ENCODE assay signal across 20 cellular contexts in the genomic region with DNA sequence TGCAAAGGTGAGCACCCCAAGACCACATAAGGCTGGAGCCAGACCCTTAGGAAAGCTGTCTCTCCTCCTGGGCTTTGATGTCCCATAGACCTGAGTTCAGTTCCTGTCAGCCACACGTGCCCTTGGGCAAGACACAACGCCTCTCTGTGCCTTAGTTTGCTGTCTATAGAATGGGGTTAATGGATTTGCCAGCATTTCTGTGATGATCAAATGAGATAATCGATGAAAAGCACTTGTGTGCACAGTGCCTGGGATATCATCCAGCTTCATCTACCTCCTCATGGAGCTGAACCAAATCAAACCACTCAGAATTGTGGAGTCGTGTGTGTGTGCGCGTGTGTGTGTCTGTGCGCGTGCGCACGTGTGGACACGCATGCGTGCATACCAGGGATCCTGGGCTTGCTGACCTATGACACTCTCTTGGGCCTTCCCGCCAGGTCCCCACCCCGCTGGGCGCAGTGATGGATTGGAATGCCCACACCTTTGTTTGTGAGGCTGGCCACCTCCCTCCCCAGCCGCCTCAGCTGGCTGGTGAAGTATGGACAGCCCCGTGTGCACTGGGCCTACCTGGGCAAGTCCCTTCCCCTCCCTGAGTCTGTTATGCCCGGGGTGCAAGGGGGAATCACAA. TPM values are rescaled to one million over a fixed set of nuclear protein-coding genes. Genes with fewer than 3 reads are reported as not detected.
DNase-seq lines count a peak whose midpoint lies in the region; ATAC-seq, FAIRE-seq and TF ChIP-seq lines count a peak whose summit lies in the region.
"Had no signal": no experiment of that assay in that cellular context is flagged by ENCODE, and none has a peak within 500 bp of the region (broad histone marks: within the 10 kb centered on the region; RNA-seq: fewer than 3 reads in every experiment).

No MANE protein-coding gene starts in this region.

- no peaks in the 10 kb centered on the region for H3K36me3 ChIP-seq in H1 (ENCODE audit: control insufficient read depth in 2 of 4, insufficient read depth in 4 of 4, low read length in 3 of 4)
- no peaks in the 10 kb centered on the region for H3K36me3 ChIP-seq in upper lobe of right lung
- H3K36me3 ChIP-seq: cardiac muscle cell, left ventricle myocardium inferior, uterus had no signal

- H3K27ac Mint-ChIP-seq in activated naive CD4-positive, alpha-beta T cell treated with anti-CD3 and anti-CD28 coated beads, Interleukin-2, amount 50 U/mL, for 24 hours, result peak overlapping the region; percentile 8
- no peak overlapping the region for H3K27ac Mint-ChIP-seq in activated naive CD4-positive, alpha-beta T cell treated with anti-CD3 and anti-CD28 coated beads, Interleukin-2, amount 10 ng/mL, durations not matched to agents 7 days and 5 days
- H3K27ac Mint-ChIP-seq in natural killer cell, result peak overlapping the region; percentile 91 to 95
- H3K27ac Mint-ChIP-seq: activated T-helper 2 cell treated with anti-CD3 and anti-CD28 coated beads, Interferon-gamma antibody, Interleukin-2, Interleukin-4, amounts not matched to agents 10 μg/mL and 5 μg/mL and 100 μg/mL, durations not matched to agents 14 hours and 24 hours and 36 hours; CD14-positive monocyte had no signal

- peaks cover 7% of the 10 kb centered on the region for H3K36me3 Mint-ChIP-seq in activated naive CD4-positive, alpha-beta T cell treated with anti-CD3 and anti-CD28 coated beads, Interleukin-2, amount 50 U/mL, for 24 hours
- H3K36me3 Mint-ChIP-seq in activated naive CD4-positive, alpha-beta T cell treated with anti-CD3 and anti-CD28 coated beads, Interleukin-2, amount 10 ng/mL, durations not matched to agents 7 days and 5 days, result peaks cover 7% of the 10 kb centered on the region
- H3K36me3 Mint-ChIP-seq in natural killer cell, result no peaks in the 10 kb centered on the region

- 89% methylated on average over 18 of the region's 18 CpGs; no CpG with 5 or more reads in 1 of the 2 experiments for WGBS in H1 (ENCODE audit: extremely low coverage in 1 of 2, insufficient coverage in 1 of 2, insufficient read length in 1 of 2, insufficient replicate concordance in 2 of 2, low coverage in 1 of 2, low lambda C conversion rate in 2 of 2, missing lambda C conversion rate in 1 of 2), 2 experiments

- H3K4me3 ChIP-seq in H1 (ENCODE audit: extremely low read depth in 1 of 4, insufficient read depth in 2 of 4, low read depth in 3 of 4, low read length in 4 of 4) (no peak overlapping the region), upper lobe of right lung (no peak overlapping the region)
- H3K4me3 ChIP-seq: cardiac muscle cell, left ventricle myocardium inferior, uterus had no signal

- no peaks in the 10 kb centered on the region for H3K79me2 ChIP-seq in H1 (ENCODE audit: control insufficient read depth in 1 of 2, insufficient read depth in 2 of 2, low read length in 2 of 2)

- no peak overlapping the region for H4K5ac ChIP-seq in H1 (ENCODE audit: insufficient read length, low read depth, low read length)

- no peak overlapping the region for H3K9ac ChIP-seq in H1 (replicated peaks in 1 of 4; ENCODE audit: extremely low read depth in 1 of 4, low read depth in 3 of 4, low read length in 3 of 4)

- H4K8ac ChIP-seq in H1 (ENCODE audit: extremely low read depth, insufficient read depth, low read length), result no peak overlapping the region; the same call in 1 of the 2 replicates

- H3K27me3 ChIP-seq in H1 (replicated peaks in 1 of 4; ENCODE audit: control insufficient read depth in 3 of 4, extremely low read depth in 1 of 4, insufficient read depth in 3 of 4, low read length in 3 of 4) (peaks cover 5 to 13% (median 10%) of the 10 kb centered on the region in 4 experiments; a peak in 6 of 7 replicates), upper lobe of right lung (no peaks in the 10 kb centered on the region)
- H3K27me3 ChIP-seq: uterus had no signal

- H3K14ac ChIP-seq in H1 (ENCODE audit: insufficient read length), result no peak overlapping the region

- no peak overlapping the region for H3K4me3 Mint-ChIP-seq in activated naive CD4-positive, alpha-beta T cell treated with anti-CD3 and anti-CD28 coated beads, Interleukin-2, amount 50 U/mL, for 24 hours
- H3K4me3 Mint-ChIP-seq in activated naive CD4-positive, alpha-beta T cell treated with anti-CD3 and anti-CD28 coated beads, Interleukin-2, amount 10 ng/mL, durations not matched to agents 7 days and 5 days, result no peak overlapping the region
- H3K4me3 Mint-ChIP-seq in natural killer cell, result peak overlapping the region; percentile 32
- H3K4me3 Mint-ChIP-seq: CD14-positive monocyte had no signal

- FAIRE-seq in H1 (lab: Jason Lieb, UNC), result no peak

- no peak overlapping the region for H3K4me2 ChIP-seq in H1 (ENCODE audit: insufficient read depth in 1 of 2, low read depth in 2 of 2, low read length in 2 of 2)

- H2BK15ac ChIP-seq in H1 (ENCODE audit: low read length), result peak overlapping the region; percentile 50; the same call in 1 of the 2 replicates

- no peak for TF ChIP-seq EP300 in H1 (IDR thresholded peaks at IDR 0.05; ENCODE audit: borderline replicate concordance in 1 of 2, low read depth in 2 of 2, low read length in 2 of 2)

- CTCF ChIA-PET in activated naive CD4-positive, alpha-beta T cell treated with anti-CD3 and anti-CD28 coated beads, Interleukin-2, amount 10 ng/mL, durations not matched to agents 7 days and 5 days (lab: Charles Lee), result interaction anchor here (0.8 to 5.1 kb wide), 4 partner anchors 29 to 444 kb away, joined by 3 to 21 read pairs (median 4); no protein-coding TSS in a partner anchor
- CTCF ChIA-PET in H1 (lab: Charles Lee; ENCODE audit: partially characterized antibody), result interaction anchor here (0.6 to 8.1 kb wide), 17 partner anchors 10 to 622 kb away, joined by 3 to 80 read pairs (median 4); a partner anchor contains a TSS

- H3K9me3 Mint-ChIP-seq in activated naive CD4-positive, alpha-beta T cell treated with anti-CD3 and anti-CD28 coated beads, Interleukin-2, amount 50 U/mL, for 24 hours, result no peaks in the 10 kb centered on the region
- H3K9me3 Mint-ChIP-seq in activated naive CD4-positive, alpha-beta T cell treated with anti-CD3 and anti-CD28 coated beads, Interleukin-2, amount 10 ng/mL, durations not matched to agents 7 days and 5 days, result peaks cover 2% of the 10 kb centered on the region
- no peaks in the 10 kb centered on the region for H3K9me3 Mint-ChIP-seq in natural killer cell
- H3K9me3 Mint-ChIP-seq: activated T-helper 2 cell treated with anti-CD3 and anti-CD28 coated beads, Interferon-gamma antibody, Interleukin-2, Interleukin-4, amounts not matched to agents 10 μg/mL and 5 μg/mL and 100 μg/mL, durations not matched to agents 14 hours and 24 hours and 36 hours had no signal

- H3K23ac ChIP-seq in H1 (ENCODE audit: insufficient read length), result no peak overlapping the region

- no peak for TF ChIP-seq CTCF in H1 (IDR thresholded peaks at IDR 0.05; ENCODE audit: control extremely low read depth in 1 of 3, insufficient read depth in 1 of 3, low read depth in 1 of 3, low read length in 3 of 3)
- no peak for TF ChIP-seq CTCF in natural killer cell (IDR thresholded peaks at IDR 0.05)
- TF ChIP-seq CTCF in upper lobe of right lung (IDR thresholded peaks at IDR 0.05), result no peak

- H3K27ac ChIP-seq in H1 (ENCODE audit: low read depth, low read length) (no peak overlapping the region), upper lobe of right lung (no peak overlapping the region)
- H3K27ac ChIP-seq: cardiac muscle cell, left ventricle myocardium inferior, uterus had no signal

- no peaks in the 10 kb centered on the region for H4K20me1 ChIP-seq in H1 (replicated peaks in 1 of 2; ENCODE audit: control insufficient read depth in 1 of 2, insufficient read depth in 2 of 2, low read length in 2 of 2)

- no peak overlapping the region for H4K91ac ChIP-seq in H1 (replicated peaks; ENCODE audit: insufficient read length, low read length)

- H3K23me2 ChIP-seq in H1 (ENCODE audit: low read depth, low read length), result peaks cover 1% of the 10 kb centered on the region; the same call in 1 of the 2 replicates

- POLR2A ChIA-PET in H1 (lab: Charles Lee; ENCODE audit: partially characterized antibody), result interaction anchor here (0.9 to 1.3 kb wide), 3 partner anchors 11 to 190 kb away, joined by 3 read pairs; no protein-coding TSS in a partner anchor

- H3K4ac ChIP-seq in H1 (replicated peaks; ENCODE audit: insufficient read length, low read depth, low read length), result no peak overlapping the region

- H3K56ac ChIP-seq in H1 (replicated peaks; ENCODE audit: insufficient read length, low read depth, low read length), result no peak overlapping the region

- no peak for DNase-seq in activated naive CD4-positive, alpha-beta T cell treated with anti-CD3 and anti-CD28 coated beads, Interleukin-2, amount 10 ng/mL, durations not matched to agents 7 days and 5 days
- DNase-seq in H1 (ENCODE audit: low read depth in 1 of 2, low spot score in 2 of 2), result no peak
- DNase-seq in natural killer cell, result no peak
- no peak for DNase-seq in upper lobe of right lung
- no peak for DNase-seq in GF-D8 (lab: John Stamatoyannopoulos, UW)
- DNase-seq: activated CD4-positive, alpha-beta T cell treated with anti-CD3 and anti-CD28 coated beads for 1 hour; DMS79 treated with DMSO at 0.1 percent for 48 hours; glutamatergic neuron; KG1; left ventricle myocardium inferior; NCI-H1930; NCI-H226; uterus had no signal

- H3K4me1 Mint-ChIP-seq in activated naive CD4-positive, alpha-beta T cell treated with anti-CD3 and anti-CD28 coated beads, Interleukin-2, amount 50 U/mL, for 24 hours, result peaks cover 64% of the 10 kb centered on the region
- H3K4me1 Mint-ChIP-seq in activated naive CD4-positive, alpha-beta T cell treated with anti-CD3 and anti-CD28 coated beads, Interleukin-2, amount 10 ng/mL, durations not matched to agents 7 days and 5 days, result peaks cover 39% of the 10 kb centered on the region
- peaks cover 73 to 76% of the 10 kb centered on the region in 2 donors for H3K4me1 Mint-ChIP-seq in natural killer cell

- H2AK5ac ChIP-seq in H1 (ENCODE audit: low read depth, low read length), result no peak overlapping the region

- H3K27me3 Mint-ChIP-seq in activated naive CD4-positive, alpha-beta T cell treated with anti-CD3 and anti-CD28 coated beads, Interleukin-2, amount 50 U/mL, for 24 hours, result no peaks in the 10 kb centered on the region
- no peaks in the 10 kb centered on the region for H3K27me3 Mint-ChIP-seq in activated naive CD4-positive, alpha-beta T cell treated with anti-CD3 and anti-CD28 coated beads, Interleukin-2, amount 10 ng/mL, durations not matched to agents 7 days and 5 days
- H3K27me3 Mint-ChIP-seq in natural killer cell (ENCODE audit: low read depth in 2 of 2), result no peaks in the 10 kb centered on the region

- H3K18ac ChIP-seq in H1 (ENCODE audit: extremely low read depth, low read length), result no peak overlapping the region

- H2AFZ ChIP-seq in H1 (ENCODE audit: low read length), result no peak overlapping the region

- H2BK5ac ChIP-seq in H1 (ENCODE audit: low read depth, low read length), result no peak overlapping the region

- H3K4me1 ChIP-seq in H1 (replicated peaks in 1 of 4; ENCODE audit: control insufficient read depth in 3 of 4, insufficient read depth in 4 of 4, low read length in 3 of 4), result peaks cover 8 to 16% (median 12%) of the 10 kb centered on the region in 4 experiments
- H3K4me1 ChIP-seq in upper lobe of right lung, result no peaks in the 10 kb centered on the region
- H3K4me1 ChIP-seq: uterus had no signal

- no peak for TF ChIP-seq RAD21 in H1 (IDR thresholded peaks at IDR 0.05 in 1 of 2, conservative IDR thresholded peaks at IDR 0.05 in 1 of 2; ENCODE audit: low read depth in 2 of 2, low read length in 2 of 2)

- H2BK20ac ChIP-seq in H1 (ENCODE audit: low read length), result no peak overlapping the region

- no peak for ATAC-seq in natural killer cell
- ATAC-seq in upper lobe of right lung, result peak; percentile 57
- ATAC-seq in GM18867 (IDR thresholded peaks at IDR 0.05; ENCODE audit: unreplicated experiment), result no peak
- ATAC-seq in GM21737 (IDR thresholded peaks at IDR 0.05; ENCODE audit: unreplicated experiment), result no peak

- no peak overlapping the region for H2BK12ac ChIP-seq in H1 (ENCODE audit: low read depth, low read length)

- intact Hi-C loops in natural killer cell (cut with micrococcal nuclease), result no loop called here
- intact Hi-C loops in upper lobe of right lung (cut with DNase I), result no loop called here

- H2BK120ac ChIP-seq in H1 (replicated peaks; ENCODE audit: low read depth, low read length), result no peak overlapping the region

- no peak for TF ChIP-seq POLR2A in H1 (IDR thresholded peaks at IDR 0.05; ENCODE audit: control extremely low read depth in 1 of 2, low read depth in 2 of 2, low read length in 2 of 2)

- H3K79me1 ChIP-seq in H1 (ENCODE audit: low read depth, low read length), result no peaks in the 10 kb centered on the region; the same call in 1 of the 2 replicates

- H3K9me3 ChIP-seq in H1 (ENCODE audit: insufficient read depth in 2 of 2, low read depth in 1 of 2, low read length in 1 of 2) (peaks cover 0 to 5% of the 10 kb centered on the region in 2 experiments; a peak in 2 of 4 replicates), upper lobe of right lung (no peaks in the 10 kb centered on the region)

RNA-seq across cellular contexts. Expression of a gene that starts 5.2 kb away (rescaled TPM):
- 1.1 and 1.6 TPM in 2 replicates for total RNA-seq in H1 (2021; fragmentation: NEBNext Ultra II Directional; extraction: Animal tissue kit (Norgen Biotek cat#: 25700))
- polyA plus RNA-seq in H1 (2011; rRNA removed), result 1.00 and 1.7 TPM in 2 replicates
- 1.4 TPM for polyA plus RNA-seq in H1 (2011; cell fraction: cytosol; rRNA removed)
- polyA plus RNA-seq in H1 (2011; cell fraction: nucleus; rRNA removed), result 2.3 TPM
- 0.83 to 0.94 TPM (median 0.94 TPM) in 4 replicates for polyA plus RNA-seq in H1 (2012, experiment 1 of 2)
- 0.43 TPM for polyA plus RNA-seq in H1 (2012, experiment 2 of 2)
- polyA plus RNA-seq in H1 (2013, experiment 1 of 2), result 0.83 TPM
- polyA plus RNA-seq in H1 (2013, experiment 2 of 2), result 0.70 TPM
- polyA minus RNA-seq in H1 (2011; rRNA and poly(A)+ RNA removed), result 0.49 and 0.79 TPM in 2 replicates
- polyA minus RNA-seq in H1 (2011; cell fraction: cytosol; rRNA and poly(A)+ RNA removed), result 0.66 TPM
- 0.80 TPM for polyA minus RNA-seq in H1 (2011; cell fraction: nucleus; rRNA and poly(A)+ RNA removed)
- 10 to 100 TPM; 17.8 to 30.8 (median 26.5) TPM for total RNA-seq in natural killer cell
- 7.1 TPM for total RNA-seq in upper lobe of right lung
- total RNA-seq: cardiac muscle cell, fibroblast of lung had no signal
- polyA plus RNA-seq: cardiac muscle cell, fibroblast of lung had no signal

RNA-seq across cellular contexts. Expression of a gene that starts 31.6 kb away (rescaled TPM):
- total RNA-seq in H1 (2021; fragmentation: NEBNext Ultra II Directional; extraction: Animal tissue kit (Norgen Biotek cat#: 25700)), result 10.0 and 10.4 TPM in 2 replicates
- polyA plus RNA-seq in H1 (2011; rRNA removed), result 8.9 and 11.8 TPM in 2 replicates
- 8.8 TPM for polyA plus RNA-seq in H1 (2011; cell fraction: cytosol; rRNA removed)
- 7.3 TPM for polyA plus RNA-seq in H1 (2011; cell fraction: nucleus; rRNA removed)
- polyA plus RNA-seq in H1 (2012, experiment 1 of 2), result 9.4 to 12.3 TPM (median 11.0 TPM) in 4 replicates
- 14.0 TPM for polyA plus RNA-seq in H1 (2012, experiment 2 of 2)
- 6.6 TPM for polyA plus RNA-seq in H1 (2013, experiment 1 of 2)
- 6.2 TPM for polyA plus RNA-seq in H1 (2013, experiment 2 of 2)
- 13.0 and 15.7 TPM in 2 replicates for polyA minus RNA-seq in H1 (2011; rRNA and poly(A)+ RNA removed)
- 7.8 TPM for polyA minus RNA-seq in H1 (2011; cell fraction: cytosol; rRNA and poly(A)+ RNA removed)
- polyA minus RNA-seq in H1 (2011; cell fraction: nucleus; rRNA and poly(A)+ RNA removed), result 7.3 TPM
- total RNA-seq in natural killer cell (1 to 10 TPM in 1 of 3 donors, under 1 TPM in 2; 0.95 to 1.4 (median 0.96) TPM), upper lobe of right lung (3.5 TPM)
